ENCODE assay signal across 33 cellular contexts in genomic region chr15:88400591-88400990, GRCh38.
DNase-seq lines count a peak whose midpoint lies in the region; ATAC-seq, FAIRE-seq and TF ChIP-seq lines count a peak whose summit lies in the region.
"Had no signal": no experiment of that assay in that cellular context is flagged by ENCODE, and none has a peak within 500 bp of the region (broad histone marks: within the 10 kb centered on the region; RNA-seq: fewer than 3 reads in every experiment).

No MANE protein-coding gene starts in this region.

- no peak for TF ChIP-seq EP300 in esophagus muscularis mucosa (IDR thresholded peaks at IDR 0.05)

- ATAC-seq in Right ventricle myocardium inferior (no peak), foreskin keratinocyte (no peak), GM21529 (IDR thresholded peaks at IDR 0.05; ENCODE audit: unreplicated experiment) (no peak)
- ATAC-seq: gastrocnemius medialis, right lobe of liver had no signal

- no peak overlapping the region for H2AFZ ChIP-seq in OCI-LY1 (ENCODE audit: low read length)
- H2AFZ ChIP-seq: parathyroid adenoma had no signal

- no peaks in the 10 kb centered on the region for H3K36me3 ChIP-seq in left ventricle myocardium inferior
- no peaks in the 10 kb centered on the region; the same call in 1 of the 2 replicates for H3K36me3 ChIP-seq in OCI-LY1 (ENCODE audit: insufficient read depth, low read length)
- no peaks in the 10 kb centered on the region for H3K36me3 ChIP-seq in esophagus muscularis mucosa
- no peaks in the 10 kb centered on the region for H3K36me3 ChIP-seq in uterus
- H3K36me3 ChIP-seq: gastrocnemius medialis, right lobe of liver, spleen had no signal

- no peaks in the 10 kb centered on the region for H4K20me1 ChIP-seq in OCI-LY1 (ENCODE audit: insufficient read depth, low read length)

- intact Hi-C loops in left ventricle myocardium inferior (cut with micrococcal nuclease), result no loop called here
- intact Hi-C loops in Right ventricle myocardium inferior (cut with DNase I), result no loop called here
- intact Hi-C loops in esophagus muscularis mucosa (cut with DNase I), result no loop called here
- intact Hi-C loops in uterus (cut with DNase I; ENCODE audit: low total_unique reads), result no loop called here

- H3K4me3 ChIP-seq in left ventricle myocardium inferior (no peak overlapping the region), OCI-LY1 (ENCODE audit: low read depth, low read length, poor library complexity, severe bottlenecking) (peak overlapping the region; percentile 47), esophagus muscularis mucosa (no peak overlapping the region), uterus (no peak overlapping the region)
- H3K4me3 ChIP-seq: gastrocnemius medialis, right lobe of liver, spleen, testis had no signal

- no peaks in the 10 kb centered on the region for H3K79me2 ChIP-seq in OCI-LY1 (ENCODE audit: insufficient read depth, low read length)
- H3K79me2 ChIP-seq: parathyroid adenoma had no signal

- peak overlapping the region; percentile 54 for H3K4me2 ChIP-seq in OCI-LY1 (ENCODE audit: low read length)

- peak overlapping the region; percentile 60 for H3K9ac ChIP-seq in OCI-LY1 (ENCODE audit: low read length)
- H3K9ac ChIP-seq: parathyroid adenoma had no signal

- TF ChIP-seq POLR2A in esophagus muscularis mucosa (IDR thresholded peaks at IDR 0.05; ENCODE audit: low read depth) (no peak), uterus (IDR thresholded peaks at IDR 0.05) (no peak)

- H3K9me3 ChIP-seq in left ventricle myocardium inferior (replicated peaks) (peaks cover 11% of the 10 kb centered on the region), OCI-LY1 (ENCODE audit: low read length) (no peaks in the 10 kb centered on the region), esophagus muscularis mucosa (peaks cover 0 to 2% (median 0%) of the 10 kb centered on the region in 4 donors), uterus (no peaks in the 10 kb centered on the region)
- H3K9me3 ChIP-seq: gastrocnemius medialis, right lobe of liver, testis had no signal

- WGBS in esophagus muscularis mucosa, result 83% methylated on average over 1 of the region's 1 CpG

- no peak for DNase-seq in left ventricle myocardium inferior
- no peak for DNase-seq in Right ventricle myocardium inferior (ENCODE audit: missing footprints)
- DNase-seq in esophagus muscularis mucosa (ENCODE audit: extremely low spot score), result peak; percentile 60
- DNase-seq in uterus, result no peak
- no peak for DNase-seq in HTR-8/SVneo (ENCODE audit: insufficient read length, low spot score)
- DNase-seq in foreskin keratinocyte, result no peak
- DNase-seq: activated CD4-positive, CD25-positive, alpha-beta regulatory T cell; activated gamma-delta T cell treated with Interleukin-2 at 50 U/mL for 16 hours; activated naive CD8-positive, alpha-beta T cell treated with anti-CD3 and anti-CD28 coated beads, Interleukin-2, amount 10 ng/mL, durations not matched to agents 7 days and 5 days; activated T-cell treated with anti-CD3 and anti-CD28 coated beads, Interleukin-2, amount 50 U/mL, for 24 hours; AML-193; CD8-positive, alpha-beta memory T cell; DMS 273 treated with DMSO at 0.1 percent for 48 hours; gastrocnemius medialis; H7; hippocampal formation; MV-4-11; NCI-H1436 treated with DMSO at 0.1 percent for 48 hours; NCI-H226; NCI-H748 treated with DMSO at 0.1 percent for 48 hours; nephron progenitor cell; right lobe of liver; spleen; stimulated activated CD4-positive, alpha-beta T cell treated with anti-CD3 and anti-CD28 coated beads, Interleukin-2, amount 100 ng/mL, for 24 hours; stimulated activated CD8-positive, alpha-beta memory T cell treated with anti-CD3 and anti-CD28 coated beads, Interleukin-4, amount 100 ng/mL, for 48 hours; testis had no signal

- FAIRE-seq in HTR-8/SVneo (lab: Jason Lieb, UNC), result no peak
- FAIRE-seq: A204.1, astrocyte, GM12891, HepG2 had no signal

- H3K27ac ChIP-seq in left ventricle myocardium inferior (replicated peaks) (peak overlapping the region; percentile 90), OCI-LY1 (ENCODE audit: low read depth, low read length, poor library complexity, severe bottlenecking) (peak overlapping the region; percentile 96), esophagus muscularis mucosa (replicated peaks in 1 of 4) (no peak overlapping the region), uterus (peak overlapping the region; percentile 71 to 75), foreskin keratinocyte (no peak overlapping the region)
- H3K27ac ChIP-seq: gastrocnemius medialis, parathyroid adenoma, right lobe of liver, spleen, testis had no signal

- no peaks in the 10 kb centered on the region for H3F3A ChIP-seq in OCI-LY1 (ENCODE audit: insufficient read depth, low read length)

- no peaks in the 10 kb centered on the region for H3K9me2 ChIP-seq in OCI-LY1 (ENCODE audit: low read depth, low read length)

- TF ChIP-seq CTCF in left ventricle myocardium inferior (IDR thresholded peaks at IDR 0.05; ENCODE audit: borderline replicate concordance) (no peak), OCI-LY1 (IDR thresholded peaks at IDR 0.05; ENCODE audit: low read length) (no peak), esophagus muscularis mucosa (IDR thresholded peaks at IDR 0.05) (no peak), uterus (IDR thresholded peaks at IDR 0.05) (no peak), foreskin keratinocyte (conservative IDR thresholded peaks at IDR 0.05) (no peak)

- H3K4me1 ChIP-seq in left ventricle myocardium inferior (peaks cover 35% of the 10 kb centered on the region), OCI-LY1 (ENCODE audit: insufficient read depth, low read length, severe bottlenecking) (peaks cover 43% of the 10 kb centered on the region), esophagus muscularis mucosa (peaks cover 0 to 11% (median 4%) of the 10 kb centered on the region in 4 donors), uterus (peaks cover 0 to 3% of the 10 kb centered on the region in 2 donors), foreskin keratinocyte (no peaks in the 10 kb centered on the region)
- H3K4me1 ChIP-seq: parathyroid adenoma, right lobe of liver, spleen had no signal

- H3K27me3 ChIP-seq in left ventricle myocardium inferior (ENCODE audit: low read depth), result no peaks in the 10 kb centered on the region
- no peaks in the 10 kb centered on the region for H3K27me3 ChIP-seq in OCI-LY1 (ENCODE audit: insufficient read depth, low read length)
- peaks cover 0 to 8% (median 0%) of the 10 kb centered on the region in 4 donors for H3K27me3 ChIP-seq in esophagus muscularis mucosa
- no peaks in the 10 kb centered on the region for H3K27me3 ChIP-seq in uterus
- no peaks in the 10 kb centered on the region for H3K27me3 ChIP-seq in foreskin keratinocyte
- H3K27me3 ChIP-seq: gastrocnemius medialis, right lobe of liver, testis had no signal

Comparison
In these comparisons a context has a peak if more than half of its experiments do, and no peak if none do; other contexts are left out.
1. H3K27ac ChIP-seq: peak in left ventricle myocardium inferior (single experiment), OCI-LY1 (single experiment) and uterus (2 of 2); none in esophagus muscularis mucosa (0 of 4) and foreskin keratinocyte (single experiment).